Comparison of ENCODE assay signal across 8 cellular contexts in the genomic region with DNA sequence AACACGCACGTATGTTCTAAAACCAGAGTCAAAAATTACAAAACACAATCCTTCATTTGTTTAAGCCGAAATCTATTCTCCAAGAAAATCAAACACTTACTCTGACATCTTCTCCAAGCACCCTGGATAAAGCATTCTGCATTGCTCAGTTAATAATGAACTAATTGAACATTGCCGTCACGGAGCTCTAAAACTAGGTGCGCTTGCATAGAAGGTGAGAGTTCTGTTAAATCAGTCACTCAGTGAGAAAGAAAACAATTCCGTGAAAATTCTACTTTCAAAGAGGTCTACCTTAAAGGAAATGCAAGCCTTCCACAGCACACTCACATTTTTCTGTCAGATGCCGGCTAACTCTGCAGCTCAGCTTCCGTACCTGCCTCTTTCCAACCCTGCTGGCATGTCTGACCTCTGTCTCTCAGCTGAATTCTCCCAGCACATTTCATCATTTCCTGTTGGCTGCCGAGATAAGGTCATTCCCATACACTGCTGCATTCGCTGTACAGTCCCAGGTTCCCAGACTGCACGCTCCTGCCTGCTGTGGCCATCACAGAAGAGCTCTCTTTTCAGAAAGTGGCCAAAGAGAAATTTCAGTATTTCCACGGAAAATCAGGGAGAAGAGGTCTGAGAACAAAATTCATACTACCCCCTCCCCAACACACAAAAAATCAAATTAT. TPM values are rescaled to one million over a fixed set of nuclear protein-coding genes. Genes with fewer than 3 reads are reported as not detected.
DNase-seq lines count a peak whose midpoint lies in the region.

No MANE protein-coding gene starts in this region.

- H3K27me3 Mint-ChIP-seq in T-helper 1 cell treated with Interleukin-12 subunit alpha and Interleukin-12 subunit beta and Interleukin-4 antibody, amounts not matched to agents 30 μg/mL and 1 μg/mL, for 36 hours (ENCODE audit: low read depth) = no peaks in the 10 kb centered on the region

- peak overlapping the region; percentile 9 for H3K27ac Mint-ChIP-seq in T-helper 1 cell treated with Interleukin-12 subunit alpha and Interleukin-12 subunit beta and Interleukin-4 antibody, amounts not matched to agents 30 μg/mL and 1 μg/mL, for 36 hours

- H3K4me1 Mint-ChIP-seq in T-helper 1 cell treated with Interleukin-12 subunit alpha and Interleukin-12 subunit beta and Interleukin-4 antibody, amounts not matched to agents 30 μg/mL and 1 μg/mL, for 36 hours (ENCODE audit: low read depth) = peaks cover 37% of the 10 kb centered on the region

- no peaks in the 10 kb centered on the region for H3K9me3 Mint-ChIP-seq in T-helper 1 cell treated with Interleukin-12 subunit alpha and Interleukin-12 subunit beta and Interleukin-4 antibody, amounts not matched to agents 30 μg/mL and 1 μg/mL, for 36 hours

- H3K4me3 Mint-ChIP-seq in T-helper 1 cell treated with Interleukin-12 subunit alpha and Interleukin-12 subunit beta and Interleukin-4 antibody, amounts not matched to agents 30 μg/mL and 1 μg/mL, for 36 hours = peak overlapping the region; percentile 22

- DNase-seq in T-helper 1 cell (no peak), UCSD-AML1 (lab: John Stamatoyannopoulos, UW; ENCODE audit: unreplicated experiment) (peak; percentile 55), glomerular visceral epithelial cell (ENCODE audit: extremely low spot score) (peak; percentile 78), pulmonary artery endothelial cell (ENCODE audit: low read depth, low spot score) (peak; percentile 95), SIG-M5 (lab: John Stamatoyannopoulos, UW) (no peak), NCI-H187 treated with DMSO at 0.1 percent for 48 hours (lab: John Stamatoyannopoulos, UW) (no peak), posterior vena cava (ENCODE audit: low spot score) (no peak)

- intact Hi-C loops in posterior vena cava (cut with DNase I) = no loop called here

- H3K36me3 Mint-ChIP-seq in T-helper 1 cell treated with Interleukin-12 subunit alpha and Interleukin-12 subunit beta and Interleukin-4 antibody, amounts not matched to agents 30 μg/mL and 1 μg/mL, for 36 hours (ENCODE audit: low read depth) = peaks cover 2% of the 10 kb centered on the region

RNA-seq across cellular contexts. Expression of gene PACSIN2, which starts 55.3 kb away (rescaled TPM):
- total RNA-seq in pulmonary artery endothelial cell (62.1 and 67.5 TPM in 2 replicates), posterior vena cava (10 to 100 TPM; 71.8 to 85.6 TPM)

Comparison
In these comparisons a context has a peak if more than half of its experiments do, and no peak if none do; other contexts are left out.
1. DNase-seq: peak in UCSD-AML1 (single experiment), glomerular visceral epithelial cell (single experiment) and pulmonary artery endothelial cell (single experiment); none in T-helper 1 cell (0 of 5), SIG-M5 (single experiment), NCI-H187 treated with DMSO at 0.1 percent for 48 hours (single experiment) and posterior vena cava (single experiment).